In the genomic region with DNA sequence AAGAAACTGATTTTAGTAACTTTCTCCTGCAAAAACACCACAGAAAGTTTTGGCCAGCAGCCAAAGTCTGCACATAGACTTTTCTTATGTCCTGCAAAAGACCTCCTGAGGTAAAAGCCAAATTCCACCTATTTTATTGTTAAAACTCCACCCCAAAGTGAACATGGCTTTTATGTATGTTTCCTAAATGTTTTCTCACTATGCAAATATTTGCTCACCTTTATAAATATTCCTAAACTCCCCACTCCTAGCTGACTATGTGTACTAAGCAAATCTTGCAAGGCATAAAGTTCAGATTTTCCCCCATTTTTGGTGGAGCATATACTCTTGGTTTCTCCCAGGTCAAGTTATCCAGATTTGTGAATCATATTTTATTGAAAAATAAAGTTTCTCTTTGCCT, we compare ENCODE assay signal across 33 cellular contexts.
"Had no signal": no experiment of that assay in that cellular context is flagged by ENCODE, and none has a peak within 500 bp of the region (broad histone marks: within the 10 kb centered on the region; RNA-seq: fewer than 3 reads in every experiment).

No MANE protein-coding gene starts in this region.

- H3K27me3 Mint-ChIP-seq: activated CD4-positive, alpha-beta memory T cell treated with anti-CD3 and anti-CD28 coated beads, Interleukin-2, amount 10 ng/mL, durations not matched to agents 7 days and 5 days; activated CD4-positive, alpha-beta T cell treated with anti-CD3 and anti-CD28 coated beads, Interleukin-2, amount 10 ng/mL, durations not matched to agents 7 days and 5 days; activated naive CD4-positive, alpha-beta T cell treated with anti-CD3 and anti-CD28 coated beads, Interleukin-2, amount 50 U/mL, for 24 hours; activated naive CD8-positive, alpha-beta T cell treated with anti-CD3 and anti-CD28 coated beads for 36 hours; activated naive CD8-positive, alpha-beta T cell treated with anti-CD3 and anti-CD28 coated beads, Interleukin-2, amount 50 U/mL, for 24 hours; activated T-cell treated with anti-CD3 and anti-CD28 coated beads, Interleukin-2, amount 50 U/mL, for 24 hours; effector memory CD8-positive, alpha-beta T cell had no signal

- H3K4me2 ChIP-seq: hepatocyte had no signal

- ATAC-seq: activated naive CD8-positive, alpha-beta T cell treated with anti-CD3 and anti-CD28 coated beads, Interleukin-2, amount 50 U/mL, for 24 hours; activated T-cell treated with anti-CD3 and anti-CD28 coated beads, Interleukin-2, amount 50 U/mL, for 72 hours; body of pancreas; effector memory CD8-positive, alpha-beta T cell; gastroesophageal sphincter; heart right ventricle; WTC11 had no signal

- H3K9me3 ChIP-seq: adrenal gland, body of pancreas, esophagus squamous epithelium, gastroesophageal sphincter, heart right ventricle had no signal

- DNase-seq: activated CD4-positive, alpha-beta memory T cell treated with anti-CD3 and anti-CD28 coated beads, Interleukin-2, amount 10 ng/mL, durations not matched to agents 7 days and 5 days; activated CD4-positive, alpha-beta T cell treated with anti-CD3 and anti-CD28 coated beads for 1 hour; activated CD4-positive, alpha-beta T cell treated with anti-CD3 and anti-CD28 coated beads for 4 hours; activated CD4-positive, alpha-beta T cell treated with anti-CD3 and anti-CD28 coated beads, Interleukin-2, amount 10 ng/mL, durations not matched to agents 7 days and 5 days; activated CD4-positive, alpha-beta T cell treated with anti-CD3 and anti-CD28 coated beads, Interleukin-2, amount 50 U/mL, for 4 hours; activated CD8-positive, alpha-beta memory T cell treated with anti-CD3 and anti-CD28 coated beads, Interleukin-2, amount 50 U/mL, for 48 hours; activated gamma-delta T cell; activated naive CD4-positive, alpha-beta T cell treated with anti-CD3 and anti-CD28 coated beads for 36 hours; activated naive CD8-positive, alpha-beta T cell treated with anti-CD3 and anti-CD28 coated beads for 36 hours; activated naive CD8-positive, alpha-beta T cell treated with anti-CD3 and anti-CD28 coated beads, Interleukin-2, amount 50 U/mL, for 24 hours; activated T-cell treated with anti-CD3 and anti-CD28 coated beads for 4 hours; activated T-cell treated with anti-CD3 and anti-CD28 coated beads, Interleukin-2, amount 50 U/mL, for 24 hours; activated T-cell treated with anti-CD3 and anti-CD28 coated beads, Interleukin-2, amount 50 U/mL, for 72 hours; adrenal gland; amygdala; aorta; caudate nucleus; cortex of kidney; dermis blood vessel endothelial cell; effector CD4-positive, alpha-beta T cell; effector memory CD8-positive, alpha-beta T cell; erythroblast; esophagus squamous epithelium; foreskin melanocyte; heart right ventricle; T-helper 2 cell had no signal

- H2AFZ ChIP-seq: hepatocyte had no signal

- H3K27me3 ChIP-seq: adrenal gland, body of pancreas, esophagus squamous epithelium, gastroesophageal sphincter, heart right ventricle, hepatocyte had no signal

- H3K36me3 ChIP-seq: adrenal gland, esophagus squamous epithelium, gastroesophageal sphincter, heart right ventricle had no signal

- H3K4me1 Mint-ChIP-seq: activated CD4-positive, alpha-beta memory T cell treated with anti-CD3 and anti-CD28 coated beads, Interleukin-2, amount 10 ng/mL, durations not matched to agents 7 days and 5 days; activated CD4-positive, alpha-beta T cell treated with anti-CD3 and anti-CD28 coated beads, Interleukin-2, amount 10 ng/mL, durations not matched to agents 7 days and 5 days; activated naive CD4-positive, alpha-beta T cell treated with anti-CD3 and anti-CD28 coated beads, Interleukin-2, amount 50 U/mL, for 24 hours; activated naive CD8-positive, alpha-beta T cell treated with anti-CD3 and anti-CD28 coated beads for 36 hours; activated naive CD8-positive, alpha-beta T cell treated with anti-CD3 and anti-CD28 coated beads, Interleukin-2, amount 50 U/mL, for 24 hours; WTC11 had no signal

- H3K4me3 ChIP-seq: adrenal gland, body of pancreas, esophagus squamous epithelium, gastroesophageal sphincter, heart right ventricle, hepatocyte had no signal

- H3K27ac ChIP-seq: adrenal gland, body of pancreas, esophagus squamous epithelium, gastroesophageal sphincter, heart right ventricle, hepatocyte, VCaP had no signal

- H3K9me3 Mint-ChIP-seq: activated CD4-positive, alpha-beta T cell treated with anti-CD3 and anti-CD28 coated beads, Interleukin-2, amount 10 ng/mL, durations not matched to agents 7 days and 5 days; activated naive CD4-positive, alpha-beta T cell treated with anti-CD3 and anti-CD28 coated beads for 36 hours; WTC11 had no signal

- H3K79me2 ChIP-seq: hepatocyte had no signal

- H3K27ac Mint-ChIP-seq: activated CD4-positive, alpha-beta memory T cell treated with anti-CD3 and anti-CD28 coated beads, Interleukin-2, amount 10 ng/mL, durations not matched to agents 7 days and 5 days; activated CD4-positive, alpha-beta T cell treated with anti-CD3 and anti-CD28 coated beads, Interleukin-2, amount 10 ng/mL, durations not matched to agents 7 days and 5 days; activated naive CD4-positive, alpha-beta T cell treated with anti-CD3 and anti-CD28 coated beads for 36 hours; activated naive CD4-positive, alpha-beta T cell treated with anti-CD3 and anti-CD28 coated beads, Interleukin-2, amount 50 U/mL, for 24 hours; activated naive CD8-positive, alpha-beta T cell treated with anti-CD3 and anti-CD28 coated beads for 36 hours; activated naive CD8-positive, alpha-beta T cell treated with anti-CD3 and anti-CD28 coated beads, Interleukin-2, amount 50 U/mL, for 24 hours; activated T-cell treated with anti-CD3 and anti-CD28 coated beads, Interleukin-2, amount 50 U/mL, for 24 hours; activated T-cell treated with anti-CD3 and anti-CD28 coated beads, Interleukin-2, amount 50 U/mL, for 72 hours; effector memory CD8-positive, alpha-beta T cell; WTC11 had no signal

- H3K4me1 ChIP-seq: adrenal gland, body of pancreas, esophagus squamous epithelium, gastroesophageal sphincter, heart right ventricle had no signal

- H3K4me3 Mint-ChIP-seq: activated CD4-positive, alpha-beta memory T cell treated with anti-CD3 and anti-CD28 coated beads, Interleukin-2, amount 10 ng/mL, durations not matched to agents 7 days and 5 days; activated CD4-positive, alpha-beta T cell treated with anti-CD3 and anti-CD28 coated beads, Interleukin-2, amount 10 ng/mL, durations not matched to agents 7 days and 5 days; activated naive CD4-positive, alpha-beta T cell treated with anti-CD3 and anti-CD28 coated beads for 36 hours; activated naive CD4-positive, alpha-beta T cell treated with anti-CD3 and anti-CD28 coated beads, Interleukin-2, amount 50 U/mL, for 24 hours; activated naive CD8-positive, alpha-beta T cell treated with anti-CD3 and anti-CD28 coated beads for 36 hours; activated naive CD8-positive, alpha-beta T cell treated with anti-CD3 and anti-CD28 coated beads, Interleukin-2, amount 50 U/mL, for 24 hours; activated T-cell treated with anti-CD3 and anti-CD28 coated beads, Interleukin-2, amount 50 U/mL, for 24 hours; activated T-cell treated with anti-CD3 and anti-CD28 coated beads, Interleukin-2, amount 50 U/mL, for 72 hours; effector memory CD8-positive, alpha-beta T cell; WTC11 had no signal

- FAIRE-seq: colon had no signal
